Comparison of ENCODE assay signal across 22 cellular contexts in the genomic region with DNA sequence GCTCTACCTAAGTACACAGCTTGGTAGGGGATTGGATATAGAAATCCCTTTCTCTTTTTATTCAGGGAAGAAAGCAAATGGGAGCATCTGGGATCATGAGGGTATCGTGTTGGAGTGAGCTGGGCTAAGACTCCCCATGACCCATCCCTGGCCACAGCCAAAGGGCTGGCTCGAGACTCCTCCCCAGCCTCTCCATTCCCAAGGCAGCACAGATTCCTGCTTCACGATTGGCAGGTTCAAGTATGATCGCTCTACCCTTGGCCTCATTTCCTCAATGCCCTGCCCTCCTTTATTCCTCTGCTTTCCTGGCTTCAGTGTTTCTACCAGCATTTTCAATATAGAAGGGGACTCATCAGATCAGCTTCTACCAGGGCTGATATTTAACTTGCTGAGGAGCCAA.
"Had no signal": no experiment of that assay in that cellular context is flagged by ENCODE, and none has a peak within 500 bp of the region (broad histone marks: within the 10 kb centered on the region; RNA-seq: fewer than 3 reads in every experiment).

No MANE protein-coding gene starts in this region.

- H3K9me2 ChIP-seq: SK-N-SH had no signal

- DNase-seq: IMR-90, Kasumi-1, KG1, MM.1S, NCI-H1092 treated with DMSO at 0.1 percent for 48 hours, NCI-H1436, NCI-H187, NCI-H2029, NCI-H2081 treated with DMSO at 0.1 percent for 48 hours, NCI-H2171, NCI-H226, NCI-H446, NCI-H510A, NCI-H524 treated with DMSO at 0.1 percent for 48 hours, NCI-H82, PC-3, SHP77, SK-N-SH, SW 1271 had no signal

- ATAC-seq: HepG2, Panc1, PC-3 had no signal

- H3K9me3 ChIP-seq: SK-N-SH had no signal

- H3K4me2 ChIP-seq: SK-N-SH had no signal

- H3K27ac ChIP-seq: RWPE1 had no signal
